Comparison of ENCODE assay signal across 1 cellular context in the genomic region with DNA sequence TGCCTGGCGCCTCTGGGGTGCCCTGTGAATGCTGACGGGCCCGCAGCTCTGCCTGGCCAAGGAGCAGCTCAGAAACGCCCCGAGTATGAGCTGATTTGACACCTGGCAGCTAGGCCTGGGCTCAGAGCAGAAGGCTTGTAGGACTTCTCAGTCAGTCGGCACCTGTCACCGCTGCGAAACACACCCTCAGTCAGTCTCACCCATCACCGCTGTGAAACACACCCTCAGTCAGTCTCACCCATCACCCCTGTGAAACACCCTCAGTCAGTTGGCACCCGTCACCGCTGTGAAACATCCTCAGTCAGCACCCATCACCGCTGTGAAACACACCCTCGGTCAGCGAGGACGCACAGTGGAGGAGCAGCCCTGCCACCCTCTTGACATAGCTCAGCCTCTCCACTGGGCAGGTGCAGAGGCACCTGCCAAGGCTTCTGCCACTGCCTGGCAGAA.
TF ChIP-seq lines count a peak whose summit lies in the region.

No MANE protein-coding gene starts in this region.

TF ChIP-seq in HepG2, 621 proteins besides CTCF, POLR2A, EP300 and RAD21 (continued from another document):
- TF ChIP-seq, protein P1, sequence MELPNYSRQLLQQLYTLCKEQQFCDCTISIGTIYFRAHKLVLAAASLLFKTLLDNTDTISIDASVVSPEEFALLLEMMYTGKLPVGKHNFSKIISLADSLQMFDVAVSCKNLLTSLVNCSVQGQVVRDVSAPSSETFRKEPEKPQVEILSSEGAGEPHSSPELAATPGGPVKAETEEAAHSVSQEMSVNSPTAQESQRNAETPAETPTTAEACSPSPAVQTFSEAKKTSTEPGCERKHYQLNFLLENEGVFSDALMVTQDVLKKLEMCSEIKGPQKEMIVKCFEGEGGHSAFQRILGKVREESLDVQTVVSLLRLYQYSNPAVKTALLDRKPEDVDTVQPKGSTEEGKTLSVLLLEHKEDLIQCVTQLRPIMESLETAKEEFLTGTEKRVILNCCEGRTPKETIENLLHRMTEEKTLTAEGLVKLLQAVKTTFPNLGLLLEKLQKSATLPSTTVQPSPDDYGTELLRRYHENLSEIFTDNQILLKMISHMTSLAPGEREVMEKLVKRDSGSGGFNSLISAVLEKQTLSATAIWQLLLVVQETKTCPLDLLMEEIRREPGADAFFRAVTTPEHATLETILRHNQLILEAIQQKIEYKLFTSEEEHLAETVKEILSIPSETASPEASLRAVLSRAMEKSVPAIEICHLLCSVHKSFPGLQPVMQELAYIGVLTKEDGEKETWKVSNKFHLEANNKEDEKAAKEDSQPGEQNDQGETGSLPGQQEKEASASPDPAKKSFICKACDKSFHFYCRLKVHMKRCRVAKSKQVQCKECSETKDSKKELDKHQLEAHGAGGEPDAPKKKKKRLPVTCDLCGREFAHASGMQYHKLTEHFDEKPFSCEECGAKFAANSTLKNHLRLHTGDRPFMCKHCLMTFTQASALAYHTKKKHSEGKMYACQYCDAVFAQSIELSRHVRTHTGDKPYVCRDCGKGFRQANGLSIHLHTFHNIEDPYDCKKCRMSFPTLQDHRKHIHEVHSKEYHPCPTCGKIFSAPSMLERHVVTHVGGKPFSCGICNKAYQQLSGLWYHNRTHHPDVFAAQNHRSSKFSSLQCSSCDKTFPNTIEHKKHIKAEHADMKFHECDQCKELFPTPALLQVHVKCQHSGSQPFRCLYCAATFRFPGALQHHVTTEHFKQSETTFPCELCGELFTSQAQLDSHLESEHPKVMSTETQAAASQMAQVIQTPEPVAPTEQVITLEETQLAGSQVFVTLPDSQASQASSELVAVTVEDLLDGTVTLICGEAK (IDR thresholded peaks at IDR 0.05) = no peak
- TF ChIP-seq, protein P1 (CRISPR knock-in tag; IDR thresholded peaks at IDR 0.05) = no peak
- TF ChIP-seq, protein P2, sequence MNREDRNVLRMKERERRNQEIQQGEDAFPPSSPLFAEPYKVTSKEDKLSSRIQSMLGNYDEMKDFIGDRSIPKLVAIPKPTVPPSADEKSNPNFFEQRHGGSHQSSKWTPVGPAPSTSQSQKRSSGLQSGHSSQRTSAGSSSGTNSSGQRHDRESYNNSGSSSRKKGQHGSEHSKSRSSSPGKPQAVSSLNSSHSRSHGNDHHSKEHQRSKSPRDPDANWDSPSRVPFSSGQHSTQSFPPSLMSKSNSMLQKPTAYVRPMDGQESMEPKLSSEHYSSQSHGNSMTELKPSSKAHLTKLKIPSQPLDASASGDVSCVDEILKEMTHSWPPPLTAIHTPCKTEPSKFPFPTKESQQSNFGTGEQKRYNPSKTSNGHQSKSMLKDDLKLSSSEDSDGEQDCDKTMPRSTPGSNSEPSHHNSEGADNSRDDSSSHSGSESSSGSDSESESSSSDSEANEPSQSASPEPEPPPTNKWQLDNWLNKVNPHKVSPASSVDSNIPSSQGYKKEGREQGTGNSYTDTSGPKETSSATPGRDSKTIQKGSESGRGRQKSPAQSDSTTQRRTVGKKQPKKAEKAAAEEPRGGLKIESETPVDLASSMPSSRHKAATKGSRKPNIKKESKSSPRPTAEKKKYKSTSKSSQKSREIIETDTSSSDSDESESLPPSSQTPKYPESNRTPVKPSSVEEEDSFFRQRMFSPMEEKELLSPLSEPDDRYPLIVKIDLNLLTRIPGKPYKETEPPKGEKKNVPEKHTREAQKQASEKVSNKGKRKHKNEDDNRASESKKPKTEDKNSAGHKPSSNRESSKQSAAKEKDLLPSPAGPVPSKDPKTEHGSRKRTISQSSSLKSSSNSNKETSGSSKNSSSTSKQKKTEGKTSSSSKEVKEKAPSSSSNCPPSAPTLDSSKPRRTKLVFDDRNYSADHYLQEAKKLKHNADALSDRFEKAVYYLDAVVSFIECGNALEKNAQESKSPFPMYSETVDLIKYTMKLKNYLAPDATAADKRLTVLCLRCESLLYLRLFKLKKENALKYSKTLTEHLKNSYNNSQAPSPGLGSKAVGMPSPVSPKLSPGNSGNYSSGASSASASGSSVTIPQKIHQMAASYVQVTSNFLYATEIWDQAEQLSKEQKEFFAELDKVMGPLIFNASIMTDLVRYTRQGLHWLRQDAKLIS (CRISPR knock-in tag; IDR thresholded peaks at IDR 0.05) = no peak
- no peak for TF ChIP-seq PITX1 (CRISPR knock-in tag; IDR thresholded peaks at IDR 0.05)
